ENCODE assay signal across 13 cellular contexts in the genomic region with DNA sequence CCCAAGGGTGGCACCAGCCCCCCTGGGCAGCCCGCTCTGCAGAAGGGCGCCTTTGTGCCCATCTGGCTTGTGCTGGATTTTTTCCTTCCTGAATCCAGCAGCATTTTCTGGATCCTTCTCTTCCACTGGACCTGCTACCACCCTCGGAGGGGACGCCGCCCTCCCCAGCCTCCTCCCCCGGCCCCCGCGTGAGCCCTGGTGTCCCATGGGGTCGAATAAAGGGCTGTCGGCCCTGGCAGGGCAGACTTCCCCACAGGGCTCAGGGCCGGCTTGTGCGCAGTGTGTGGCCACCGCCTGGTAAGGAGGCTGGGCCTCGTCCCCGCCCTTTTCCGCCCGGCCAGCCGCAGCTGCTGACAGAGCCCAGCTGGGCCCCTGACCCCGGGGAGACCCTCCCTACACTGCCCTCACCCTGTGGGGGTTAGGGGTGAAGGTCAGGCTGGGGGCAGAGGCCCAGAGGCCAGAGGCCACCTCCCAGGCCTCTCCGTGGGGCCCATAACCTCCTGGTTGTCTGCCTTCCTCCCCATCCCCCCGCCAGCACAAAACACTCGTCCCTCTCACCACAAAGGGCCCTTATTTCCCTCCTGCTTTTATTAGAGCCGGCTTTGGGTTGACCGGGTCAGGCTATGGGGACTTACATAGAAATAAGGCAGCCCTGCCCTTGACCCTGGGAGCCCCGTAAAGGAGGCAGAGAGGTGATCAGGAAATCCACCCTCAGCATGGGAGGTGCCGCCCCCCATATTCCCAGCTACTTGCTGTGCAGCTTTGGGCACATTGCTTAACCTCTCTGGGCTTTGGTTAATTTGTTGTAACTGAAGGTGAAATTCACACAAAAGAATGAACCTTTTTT.
DNase-seq lines count a peak whose midpoint lies in the region; ATAC-seq and TF ChIP-seq lines count a peak whose summit lies in the region.
"Had no signal": no experiment of that assay in that cellular context is flagged by ENCODE, and none has a peak within 500 bp of the region (broad histone marks: within the 10 kb centered on the region; RNA-seq: fewer than 3 reads in every experiment).

No MANE protein-coding gene starts in this region.

- TF ChIP-seq POLR2A in adrenal gland (IDR thresholded peaks at IDR 0.05), result no peak

- peaks cover 9% of the 10 kb centered on the region for H3K4me1 Mint-ChIP-seq in mesothelial cell of epicardium
- H3K4me1 Mint-ChIP-seq: CD4-positive, alpha-beta memory T cell had no signal

- H3K4me1 ChIP-seq in adrenal gland (replicated peaks in 1 of 2), result peaks cover 34 to 64% of the 10 kb centered on the region in 2 donors

- no peaks in the 10 kb centered on the region for H3K27me3 Mint-ChIP-seq in mesothelial cell of epicardium (ENCODE audit: low read depth)

- no peak overlapping the region for H3K4me3 ChIP-seq in adrenal gland

- peaks cover under 1% of the 10 kb centered on the region for H3K36me3 Mint-ChIP-seq in mesothelial cell of epicardium
- H3K36me3 Mint-ChIP-seq: CD4-positive, alpha-beta memory T cell had no signal

- no peak overlapping the region for H3K4me3 Mint-ChIP-seq in mesothelial cell of epicardium
- H3K4me3 Mint-ChIP-seq: CD4-positive, alpha-beta memory T cell had no signal

- no peak for ATAC-seq in HG02763 (IDR thresholded peaks at IDR 0.05; ENCODE audit: unreplicated experiment)

- no peaks in the 10 kb centered on the region for H3K27me3 ChIP-seq in adrenal gland

- H3K9me3 ChIP-seq in adrenal gland (replicated peaks in 1 of 3), result no peaks in the 10 kb centered on the region

- intact Hi-C loops in adrenal gland (cut with DNase I) (no loop called here), posterior cingulate gyrus (cut with DNase I) (no loop called here)

- no peaks in the 10 kb centered on the region for H3K9me3 Mint-ChIP-seq in mesothelial cell of epicardium
- H3K9me3 Mint-ChIP-seq: CD4-positive, alpha-beta memory T cell had no signal

- H3K36me3 ChIP-seq in adrenal gland (replicated peaks in 1 of 2), result no peaks in the 10 kb centered on the region

- H3K27ac Mint-ChIP-seq in mesothelial cell of epicardium, result no peak overlapping the region
- H3K27ac Mint-ChIP-seq: CD4-positive, alpha-beta memory T cell had no signal

- 54 to 64% (median 62%) methylated on average over 16 to 26 of the region's 26 CpGs for WGBS in adrenal gland, 4 donors

- DNase-seq in HuH-7 (ENCODE audit: low spot score) (peak; percentile 91), adrenal gland (peak in 4 of 7 donors; percentile 42 to 64 (median 54)), hippocampal formation (lab: John Stamatoyannopoulos, UW) (peak; percentile 56 to 88), posterior cingulate gyrus (peak; percentile 40 to 96 (median 61)), mesothelial cell of epicardium (ENCODE audit: low spot score in 2 of 2, unreplicated experiment in 2 of 2) (no peak), NCI-H1048 (lab: John Stamatoyannopoulos, UW) (no peak), AG20443 (ENCODE audit: low spot score) (no peak)
- DNase-seq: activated CD4-positive, alpha-beta T cell treated with anti-CD3 and anti-CD28 coated beads, Interleukin-2, amount 50 U/mL, for 48 hours; CD4-positive, alpha-beta memory T cell; NCI-H1105 treated with DMSO at 0.1 percent for 48 hours; stimulated activated CD4-positive, alpha-beta T cell treated with anti-CD3 and anti-CD28 coated beads, Interleukin-4, amount 100 ng/mL, for 1 hour; trophoblast cell had no signal

- TF ChIP-seq CTCF in adrenal gland (IDR thresholded peaks at IDR 0.05) (no peak), mesothelial cell of epicardium (IDR thresholded peaks at IDR 0.05; ENCODE audit: unreplicated experiment) (no peak)

- peak overlapping the region in 4 of 5 donors; percentile 19 to 94 (median 57) for H3K27ac ChIP-seq in adrenal gland

Comparison
In these comparisons a context has a peak if more than half of its experiments do, and no peak if none do; other contexts are left out.
1. DNase-seq: peak in HuH-7 (single experiment), adrenal gland (4 of 7), hippocampal formation (2 of 2) and posterior cingulate gyrus (10 of 10); none in mesothelial cell of epicardium (0 of 2), NCI-H1048 (single experiment) and AG20443 (single experiment).